ENCODE assay signal across 24 cellular contexts in the genomic region with DNA sequence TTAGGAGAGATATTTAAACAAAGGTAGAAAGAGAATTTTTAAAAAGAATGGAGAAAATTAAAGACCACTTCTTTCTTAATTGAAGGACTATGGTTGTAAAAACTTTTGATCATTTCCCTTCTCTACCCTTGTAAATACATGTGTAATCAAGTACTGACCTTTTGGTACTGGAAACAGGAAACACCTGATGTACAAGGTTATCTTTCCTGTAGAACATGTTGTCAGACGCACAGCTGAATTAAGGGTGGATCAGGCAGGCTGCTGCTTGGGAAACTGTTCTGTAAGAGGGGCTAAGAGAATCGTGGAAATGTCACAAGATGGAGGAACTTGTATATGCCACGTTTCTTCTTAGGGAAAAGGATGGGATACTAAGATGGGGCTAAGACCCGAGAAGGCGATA.
A peak's percentile ranks its signal among the peaks of the same experiment; 100 is the strongest.
DNase-seq lines count a peak whose midpoint lies in the region; ATAC-seq and TF ChIP-seq lines count a peak whose summit lies in the region.
"Had no signal": no experiment of that assay in that cellular context is flagged by ENCODE, and none has a peak within 500 bp of the region (broad histone marks: within the 10 kb centered on the region; RNA-seq: fewer than 3 reads in every experiment).

No MANE protein-coding gene starts in this region.

- H3K27ac ChIP-seq in BLaER1, result no peak overlapping the region
- H3K27ac ChIP-seq in psoas muscle, result no peak overlapping the region
- H3K27ac ChIP-seq: HL-60 had no signal

- WGBS in psoas muscle, 3 donors, result 78 to 80% (median 79%) methylated on average over 5 of the region's 5 CpGs

- H3K36me3 ChIP-seq in BLaER1 (no peaks in the 10 kb centered on the region), psoas muscle (ENCODE audit: insufficient read depth in 1 of 2, low read depth in 1 of 2) (no peaks in the 10 kb centered on the region)
- H3K36me3 ChIP-seq: BE2C had no signal

- POLR2A ChIA-PET in activated B cell treated with CpG ODN at 0.5 μM for 24 hours (lab: Charles Lee), result no interaction called here

- H4K20me1 ChIP-seq in BLaER1, result no peaks in the 10 kb centered on the region

- H3K4me1 ChIP-seq in BLaER1, result peaks cover 23% of the 10 kb centered on the region
- H3K4me1 ChIP-seq in psoas muscle, result no peaks in the 10 kb centered on the region
- H3K4me1 ChIP-seq: BE2C had no signal

- no peak overlapping the region for H3K9ac ChIP-seq in BLaER1

- H3K4me1 Mint-ChIP-seq in activated B cell treated with CpG ODN at 0.5 μM for 24 hours, result peaks cover 14% of the 10 kb centered on the region

- CTCF ChIA-PET in activated B cell treated with CpG ODN at 0.5 μM for 24 hours (lab: Charles Lee), result no interaction called here

- no peaks in the 10 kb centered on the region for H3K27me3 ChIP-seq in BLaER1
- H3K27me3 ChIP-seq in psoas muscle (ENCODE audit: insufficient read depth in 3 of 3, low read length in 2 of 3), result no peaks in the 10 kb centered on the region
- H3K27me3 ChIP-seq: BE2C had no signal

- DNase-seq in NCI-H146 treated with DMSO at 0.1 percent for 48 hours (lab: John Stamatoyannopoulos, UW; ENCODE audit: unreplicated experiment) (peak; percentile 62), activated B cell treated with CpG ODN at 0.5 μM for 24 hours (no peak), left colon (no peak), pons (ENCODE audit: low spot score) (no peak), psoas muscle (no peak)
- DNase-seq: BE2C; CD4-positive, alpha-beta T cell; COR-L47; DND-41; KBM-7; MM.1S; NCI-H1048; NCI-H1417 treated with DMSO at 0.1 percent for 48 hours; NCI-H1930; NCI-H510A; NCI-H82; OCI-M1; RPMI8226; SHP77 had no signal

- peak overlapping the region; percentile 30 for H3K4me2 ChIP-seq in BLaER1

- H3K27ac Mint-ChIP-seq in activated B cell treated with CpG ODN at 0.5 μM for 24 hours, result peak overlapping the region; percentile 36
- H3K27ac Mint-ChIP-seq: CD4-positive, alpha-beta T cell had no signal

- ATAC-seq in activated B cell treated with CpG ODN at 0.5 μM for 24 hours (ENCODE audit: low read depth), result peak; percentile 14
- peak; percentile 28 for ATAC-seq in left colon
- no peak for ATAC-seq in HG03159 (IDR thresholded peaks at IDR 0.05; ENCODE audit: unreplicated experiment)
- ATAC-seq in GM21447 (IDR thresholded peaks at IDR 0.05; ENCODE audit: unreplicated experiment), result no peak
- ATAC-seq in psoas muscle, result no peak
- ATAC-seq: HCT116 had no signal

- H3K4me3 ChIP-seq in BLaER1 (no peak overlapping the region), psoas muscle (no peak overlapping the region)

- no peaks in the 10 kb centered on the region for H3K27me3 Mint-ChIP-seq in activated B cell treated with CpG ODN at 0.5 μM for 24 hours
- H3K27me3 Mint-ChIP-seq: CD4-positive, alpha-beta T cell had no signal

- no peak overlapping the region for H3K4me3 Mint-ChIP-seq in activated B cell treated with CpG ODN at 0.5 μM for 24 hours
- H3K4me3 Mint-ChIP-seq: CD4-positive, alpha-beta T cell had no signal

- no peaks in the 10 kb centered on the region for H3K9me3 Mint-ChIP-seq in activated B cell treated with CpG ODN at 0.5 μM for 24 hours

- TF ChIP-seq CTCF in activated B cell treated with CpG ODN at 0.5 μM for 24 hours (IDR thresholded peaks at IDR 0.05) (no peak), psoas muscle (IDR thresholded peaks at IDR 0.05) (no peak)

- no peaks in the 10 kb centered on the region for H3K36me3 Mint-ChIP-seq in activated B cell treated with CpG ODN at 0.5 μM for 24 hours (ENCODE audit: low read depth)

- H3K9me3 ChIP-seq in BLaER1 (no peaks in the 10 kb centered on the region), psoas muscle (no peaks in the 10 kb centered on the region)
- H3K9me3 ChIP-seq: BE2C had no signal

- intact Hi-C loops in activated B cell treated with CpG ODN at 0.5 μM for 24 hours (cut with micrococcal nuclease) (no loop called here), left colon (cut with DNase I, micrococcal nuclease) (no loop called here), psoas muscle (cut with DNase I) (no loop called here)

Comparison
In these comparisons a context has a peak if more than half of its experiments do, and no peak if none do; other contexts are left out.
1. ATAC-seq: peak in activated B cell treated with CpG ODN at 0.5 μM for 24 hours (single experiment) and left colon (single experiment); none in HG03159 (single experiment), GM21447 (single experiment) and psoas muscle (0 of 4).